In the genomic region with DNA sequence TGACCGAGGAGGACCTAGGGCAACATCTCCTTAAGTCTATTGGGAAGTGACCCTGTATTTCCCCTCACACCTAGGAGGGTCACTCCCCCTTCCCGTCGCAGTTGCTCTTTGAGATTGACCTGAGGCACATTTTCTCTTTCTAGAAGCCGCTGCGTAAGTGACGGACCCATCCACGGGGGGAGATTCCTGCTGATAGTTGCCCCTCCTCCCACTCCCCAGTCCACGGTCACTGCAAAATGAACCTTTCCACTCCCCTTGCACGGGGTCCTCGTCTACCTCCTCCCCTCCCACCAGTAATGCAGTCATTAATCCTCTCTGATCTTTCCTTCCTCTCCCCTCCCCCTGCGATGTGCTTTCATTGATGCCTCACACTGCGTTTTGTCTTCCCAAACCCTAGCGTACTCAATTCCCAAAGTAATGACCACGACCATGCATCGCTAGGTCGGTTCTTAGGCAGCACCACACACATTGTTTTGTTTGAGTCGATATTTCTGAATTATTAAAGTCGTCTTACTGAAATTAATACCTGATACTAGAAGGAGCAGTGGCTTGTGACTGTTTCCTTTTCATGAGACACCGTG, we compare ENCODE assay signal across 8 cellular contexts. TPM values are rescaled to one million over a fixed set of nuclear protein-coding genes. Genes with fewer than 3 reads are reported as not detected.
A peak's percentile ranks its signal among the peaks of the same experiment; 100 is the strongest.
DNase-seq lines count a peak whose midpoint lies in the region; ATAC-seq and TF ChIP-seq lines count a peak whose summit lies in the region.

No MANE protein-coding gene starts in this region.

- peaks cover 32% of the 10 kb centered on the region for H3K4me1 Mint-ChIP-seq in GM23338

- peaks cover 2% of the 10 kb centered on the region for H3K36me3 Mint-ChIP-seq in GM23338 (ENCODE audit: low read depth)

- H3K79me2 ChIP-seq in GM23338 (replicated peaks; ENCODE audit: insufficient read depth): peaks cover 54% of the 10 kb centered on the region

- 0 out of 2 replicates have a peak, but pooled peaks cover 4% of the 10 kb centered on the region for H4K20me1 ChIP-seq in GM23338 (replicated peaks; ENCODE audit: insufficient read depth)

- peak; percentile 52 for ATAC-seq in GM23338

- H3K9me3 Mint-ChIP-seq in GM23338: no peaks in the 10 kb centered on the region

- H3K27me3 ChIP-seq in GM23338 (ENCODE audit: insufficient read depth) (no peaks in the 10 kb centered on the region), layer of hippocampus (ENCODE audit: control insufficient read depth, insufficient read depth, low read length) (no peaks in the 10 kb centered on the region)

- TF ChIP-seq CTCF in GM12875 (IDR thresholded peaks at IDR 0.05; ENCODE audit: borderline replicate concordance, insufficient read depth, low read depth, low read length) (no peak), GM23338 (conservative IDR thresholded peaks at IDR 0.05; ENCODE audit: low read depth in 2 of 2) (no peak), choroid plexus epithelial cell (conservative IDR thresholded peaks at IDR 0.05; ENCODE audit: low read depth, low read length) (no peak)

- in situ Hi-C loops in KBM-7 (cut with MboI; ENCODE audit: low pct_unique_long_range_greater_than_20kb, low sequenced_read_pairs): no loop called here

- H3K27ac Mint-ChIP-seq in GM23338: peak overlapping the region; percentile 93

- peak overlapping the region; percentile 97 for H3K27ac ChIP-seq in GM23338 (ENCODE audit: low read depth)
- H3K27ac ChIP-seq in layer of hippocampus (ENCODE audit: low read depth, low read length): peak overlapping the region; percentile 94

- peaks cover 17% of the 10 kb centered on the region for H3K4me1 ChIP-seq in GM23338 (ENCODE audit: insufficient read depth)

- no peaks in the 10 kb centered on the region for H3K36me3 ChIP-seq in GM23338 (ENCODE audit: insufficient read depth)

- no peaks in the 10 kb centered on the region for H3F3A ChIP-seq in GM23338 (replicated peaks; ENCODE audit: low read depth)

- no peaks in the 10 kb centered on the region for H3K9me2 ChIP-seq in GM23338 (ENCODE audit: insufficient read depth)

- DNase-seq in GM23338 (ENCODE audit: low spot score) (peak; percentile 77), KBM-7 (peak; percentile 54), T-helper 2 cell (peak in 3 of 5 experiments; percentile 13 to 55 (median 22)), choroid plexus epithelial cell (ENCODE audit: low read depth) (peak; percentile 41), GOT3 (lab: John Stamatoyannopoulos, UW) (no peak)
- peak; percentile 8 to 15 for DNase-seq in stimulated activated CD4-positive, alpha-beta T cell treated with anti-CD3 and anti-CD28 coated beads, Interleukin-2, amount 100 ng/mL, for 48 hours

- peak overlapping the region; percentile 82 for H3K4me2 ChIP-seq in GM23338

- peak overlapping the region; percentile 87 for H3K4me3 Mint-ChIP-seq in GM23338

- H3K4me3 ChIP-seq in GM12875 (ENCODE audit: low read depth, low read length) (peak overlapping the region; percentile 85), GM23338 (peak overlapping the region; percentile 76), choroid plexus epithelial cell (ENCODE audit: low read depth, low read length) (peak overlapping the region; percentile 90)

- H2AFZ ChIP-seq in GM23338: peak overlapping the region; percentile 19; the same call in 1 of the 2 replicates

- peaks cover 3% of the 10 kb centered on the region for H3K27me3 Mint-ChIP-seq in GM23338 (ENCODE audit: insufficient read depth, low read depth, poor library complexity)

TF ChIP-seq in GM23338, 12 proteins besides CTCF, POLR2A, EP300 and RAD21:
- TF ChIP-seq, protein P1, sequence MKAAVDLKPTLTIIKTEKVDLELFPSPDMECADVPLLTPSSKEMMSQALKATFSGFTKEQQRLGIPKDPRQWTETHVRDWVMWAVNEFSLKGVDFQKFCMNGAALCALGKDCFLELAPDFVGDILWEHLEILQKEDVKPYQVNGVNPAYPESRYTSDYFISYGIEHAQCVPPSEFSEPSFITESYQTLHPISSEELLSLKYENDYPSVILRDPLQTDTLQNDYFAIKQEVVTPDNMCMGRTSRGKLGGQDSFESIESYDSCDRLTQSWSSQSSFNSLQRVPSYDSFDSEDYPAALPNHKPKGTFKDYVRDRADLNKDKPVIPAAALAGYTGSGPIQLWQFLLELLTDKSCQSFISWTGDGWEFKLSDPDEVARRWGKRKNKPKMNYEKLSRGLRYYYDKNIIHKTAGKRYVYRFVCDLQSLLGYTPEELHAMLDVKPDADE (IDR thresholded peaks at IDR 0.05): no peak
- TF ChIP-seq POLR2AphosphoS5 (IDR thresholded peaks at IDR 0.05; ENCODE audit: low read depth): 0 out of 2 replicates have a peak, but pooled peaks have one; percentile 18

RNA-seq across cellular contexts. Expression of gene ETNK1, which starts 0.8 kb away (rescaled TPM):
- total RNA-seq in GM23338 (2014; rRNA removed; shearing (Covaris generic)): 87.6 and 101 TPM in 2 replicates
- polyA plus RNA-seq in GM23338 (2016; fragmentation: Nextera tagmentation; extraction: Ambion mirVana): 33.1 and 41.9 TPM in 2 replicates
